In genomic region chr7:130893441-130893894, GRCh38 we compare ENCODE assay signal across 8 cellular contexts.
DNase-seq lines count a peak whose midpoint lies in the region; ATAC-seq and TF ChIP-seq lines count a peak whose summit lies in the region.

No MANE protein-coding gene starts in this region.

- H3K4me3 ChIP-seq in endodermal cell (ENCODE audit: low read length): no peak overlapping the region

- H3K27me3 ChIP-seq in endodermal cell (ENCODE audit: control insufficient read depth, insufficient read depth, low read length, poor library complexity, severe bottlenecking): no peaks in the 10 kb centered on the region

- peak; percentile 73 for DNase-seq in Ammon's horn (ENCODE audit: low spot score)
- DNase-seq in RPMI7951 (ENCODE audit: low read depth): peak; percentile 72
- DNase-seq in effector memory CD8-positive, alpha-beta T cell: no peak
- no peak for DNase-seq in naive thymus-derived CD8-positive, alpha-beta T cell
- DNase-seq in endodermal cell: no peak
- DNase-seq in NAMALWA (ENCODE audit: low spot score): no peak
- DNase-seq in NK-92 treated with Interleukin-12 subunit alpha and Interleukin-12 subunit beta, amount 100 ng/mL, for 24 hours (lab: John Stamatoyannopoulos, UW): no peak
- DNase-seq in MV-4-11 (lab: John Stamatoyannopoulos, UW): no peak

- H3K36me3 ChIP-seq in endodermal cell (ENCODE audit: control insufficient read depth, insufficient read depth, low read length): no peaks in the 10 kb centered on the region

- no peak overlapping the region for H3K27ac ChIP-seq in endodermal cell (ENCODE audit: low read depth, low read length)

- POLR2A ChIA-PET in naive thymus-derived CD8-positive, alpha-beta T cell (lab: Charles Lee): interaction anchor here (0.6 to 0.7 kb wide), 2 partner anchors 131 to 161 kb away, joined by 4 read pairs; no protein-coding TSS in a partner anchor

- H3K9me3 Mint-ChIP-seq in effector memory CD8-positive, alpha-beta T cell: no peaks in the 10 kb centered on the region
- no peaks in the 10 kb centered on the region for H3K9me3 Mint-ChIP-seq in naive thymus-derived CD8-positive, alpha-beta T cell
- H3K9me3 Mint-ChIP-seq in endodermal cell: no peaks in the 10 kb centered on the region

- H3K9me3 ChIP-seq in endodermal cell (ENCODE audit: control insufficient read depth, low read length): no peaks in the 10 kb centered on the region

- H3K9ac ChIP-seq in endodermal cell (ENCODE audit: extremely low read depth, low read length, poor library complexity, severe bottlenecking): no peak overlapping the region

- no peaks in the 10 kb centered on the region for H3K27me3 Mint-ChIP-seq in effector memory CD8-positive, alpha-beta T cell
- H3K27me3 Mint-ChIP-seq in naive thymus-derived CD8-positive, alpha-beta T cell: no peaks in the 10 kb centered on the region
- peaks cover 2% of the 10 kb centered on the region for H3K27me3 Mint-ChIP-seq in endodermal cell (ENCODE audit: insufficient read depth)

- peak; percentile 14 for ATAC-seq in effector memory CD8-positive, alpha-beta T cell (replicated peaks)
- no peak for ATAC-seq in naive thymus-derived CD8-positive, alpha-beta T cell

- H3K4me3 Mint-ChIP-seq in effector memory CD8-positive, alpha-beta T cell: peak overlapping the region in 1 of 2 donors; percentile 63
- no peak overlapping the region for H3K4me3 Mint-ChIP-seq in naive thymus-derived CD8-positive, alpha-beta T cell
- no peak overlapping the region for H3K4me3 Mint-ChIP-seq in endodermal cell

- H3K4me1 Mint-ChIP-seq in effector memory CD8-positive, alpha-beta T cell (ENCODE audit: low read depth in 2 of 2): peaks cover 45 to 57% of the 10 kb centered on the region in 2 donors
- peaks cover 27 to 59% (median 51%) of the 10 kb centered on the region in 4 donors for H3K4me1 Mint-ChIP-seq in naive thymus-derived CD8-positive, alpha-beta T cell
- peaks cover 20% of the 10 kb centered on the region for H3K4me1 Mint-ChIP-seq in endodermal cell

- TF ChIP-seq CTCF in endodermal cell (conservative IDR thresholded peaks at IDR 0.05): no peak

- peaks cover 97% of the 10 kb centered on the region for H3K36me3 Mint-ChIP-seq in effector memory CD8-positive, alpha-beta T cell (ENCODE audit: insufficient read depth)
- H3K36me3 Mint-ChIP-seq in naive thymus-derived CD8-positive, alpha-beta T cell: peaks cover 0 to 73% (median 3%) of the 10 kb centered on the region in 3 donors
- H3K36me3 Mint-ChIP-seq in endodermal cell (ENCODE audit: low read depth): no peaks in the 10 kb centered on the region

- no peaks in the 10 kb centered on the region for H3K4me1 ChIP-seq in endodermal cell (ENCODE audit: control insufficient read depth, insufficient read depth, low read length)

- 93 to 95% methylated on average over 7 of the region's 7 CpGs for WGBS in endodermal cell (ENCODE audit: insufficient coverage in 1 of 2, insufficient read length in 1 of 2), 2 experiments

- H3K27ac Mint-ChIP-seq in effector memory CD8-positive, alpha-beta T cell: peak overlapping the region; percentile 86 to 94
- peak overlapping the region in 6 of 10 donors; percentile 40 to 92 (median 61) for H3K27ac Mint-ChIP-seq in naive thymus-derived CD8-positive, alpha-beta T cell
- H3K27ac Mint-ChIP-seq in endodermal cell: no peak overlapping the region

Comparison
In these comparisons a context has a peak if more than half of its experiments do, and no peak if none do; other contexts are left out.
1. DNase-seq: peak in Ammon's horn (single experiment) and RPMI7951 (single experiment); none in effector memory CD8-positive, alpha-beta T cell (0 of 3), naive thymus-derived CD8-positive, alpha-beta T cell (0 of 10), endodermal cell (single experiment), NAMALWA (single experiment), NK-92 treated with Interleukin-12 subunit alpha and Interleukin-12 subunit beta, amount 100 ng/mL, for 24 hours (single experiment) and MV-4-11 (single experiment).